ENCODE assay signal across 26 cellular contexts in the genomic region with DNA sequence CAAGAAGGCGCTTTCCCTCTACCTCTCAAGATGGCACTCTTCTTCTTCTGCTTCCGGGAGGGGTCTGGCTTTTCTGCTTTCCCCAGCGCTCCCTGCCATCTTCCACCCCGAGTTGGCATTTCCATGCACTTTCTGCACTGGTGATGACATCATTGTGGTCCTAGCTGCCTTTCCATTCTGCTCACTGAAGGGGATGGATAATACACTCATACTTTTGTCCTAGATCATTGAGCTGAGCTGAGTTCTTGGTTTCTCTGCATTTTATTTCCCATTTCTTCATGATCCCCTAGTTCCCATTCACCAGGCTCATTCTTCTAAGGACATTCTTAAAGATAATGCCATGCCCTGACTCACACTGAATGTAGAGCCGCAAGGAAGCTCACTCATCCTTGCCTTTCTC.
DNase-seq lines count a peak whose midpoint lies in the region; ATAC-seq, FAIRE-seq and TF ChIP-seq lines count a peak whose summit lies in the region.
"Had no signal": no experiment of that assay in that cellular context is flagged by ENCODE, and none has a peak within 500 bp of the region (broad histone marks: within the 10 kb centered on the region; RNA-seq: fewer than 3 reads in every experiment).

No MANE protein-coding gene starts in this region.

- H3K4me1 ChIP-seq in astrocyte (ENCODE audit: insufficient read depth, low read length) (no peaks in the 10 kb centered on the region), kidney (ENCODE audit: control insufficient read depth in 1 of 2, insufficient read depth in 1 of 2, low read depth in 1 of 2, low read length in 2 of 2) (no peaks in the 10 kb centered on the region)

- H3K4me3 ChIP-seq in astrocyte (ENCODE audit: insufficient read depth, low read depth, low read length) = no peak overlapping the region
- no peak overlapping the region for H3K4me3 ChIP-seq in kidney (ENCODE audit: low read length in 2 of 2)
- H3K4me3 ChIP-seq in dorsolateral prefrontal cortex = no peak overlapping the region
- H3K4me3 ChIP-seq: A549; BLaER1 treated with 17β-estradiol and CSF1 and Interleukin-3, amounts not matched to agents 10 nM and 100 nM had no signal

- no peak overlapping the region for H3K4me3 Mint-ChIP-seq in astrocyte (ENCODE audit: unreplicated experiment)
- H3K4me3 Mint-ChIP-seq: CD8-positive, alpha-beta T cell; IgD-negative memory B cell had no signal

- no peak overlapping the region for H3K27ac Mint-ChIP-seq in astrocyte (ENCODE audit: unreplicated experiment)
- H3K27ac Mint-ChIP-seq: CD8-positive, alpha-beta T cell; IgD-negative memory B cell had no signal

- no peaks in the 10 kb centered on the region for H3K79me2 ChIP-seq in astrocyte (ENCODE audit: insufficient read depth, low read length)

- DNase-seq in EH (ENCODE audit: low read depth) (peak; percentile 28), M059J (ENCODE audit: low read depth) (peak; percentile 52), astrocyte (ENCODE audit: low read depth) (peak; percentile 29), kidney glomerular epithelial cell (lab: John Stamatoyannopoulos, UW) (peak; percentile 16), kidney (no peak), dorsolateral prefrontal cortex (no peak), NCI-H2171 (lab: John Stamatoyannopoulos, UW) (no peak)
- DNase-seq: Calu3; CD8-positive, alpha-beta T cell; Karpas-422; NCI-H1105; NCI-H1694; NCI-H510A; NCI-H748 treated with DMSO at 0.1 percent for 48 hours; NK-92 treated with Interleukin-12 subunit alpha and Interleukin-12 subunit beta, amount 100 ng/mL, for 24 hours; RPMI8226; SIG-M5 had no signal

- H3K27me3 ChIP-seq in astrocyte (ENCODE audit: insufficient read depth, low read length) (no peaks in the 10 kb centered on the region), dorsolateral prefrontal cortex (peaks cover 0 to 8% (median 0%) of the 10 kb centered on the region in 45 donors)
- H3K27me3 ChIP-seq: BLaER1 treated with 17β-estradiol and CSF1 and Interleukin-3, amounts not matched to agents 10 nM and 100 nM had no signal

- H3K27me3 Mint-ChIP-seq in astrocyte (ENCODE audit: low read depth, unreplicated experiment) = peaks cover 4% of the 10 kb centered on the region

- intact Hi-C loops in kidney (cut with DNase I) = no loop called here
- intact Hi-C loops in dorsolateral prefrontal cortex (cut with DNase I) = no loop called here

- H3K9me3 Mint-ChIP-seq in astrocyte (ENCODE audit: unreplicated experiment) = no peaks in the 10 kb centered on the region
- H3K9me3 Mint-ChIP-seq: CD8-positive, alpha-beta T cell had no signal

- no peak overlapping the region for H3K4me2 ChIP-seq in astrocyte (ENCODE audit: low read length)
- H3K4me2 ChIP-seq: A549; BLaER1 treated with 17β-estradiol and CSF1 and Interleukin-3, amounts not matched to agents 10 nM and 100 nM had no signal

- H3K9me3 ChIP-seq in astrocyte (ENCODE audit: insufficient read depth, low read depth, low read length) (no peaks in the 10 kb centered on the region), kidney (ENCODE audit: control insufficient read depth in 1 of 2, low read length in 2 of 2) (no peaks in the 10 kb centered on the region)
- H3K9me3 ChIP-seq: A549 had no signal

- peaks cover 20% of the 10 kb centered on the region for H3K4me1 Mint-ChIP-seq in astrocyte (ENCODE audit: low read depth, unreplicated experiment)
- H3K4me1 Mint-ChIP-seq: IgD-negative memory B cell had no signal

- no peaks in the 10 kb centered on the region for H4K20me1 ChIP-seq in astrocyte (ENCODE audit: insufficient read depth, low read length)
- H4K20me1 ChIP-seq: BLaER1 treated with 17β-estradiol and CSF1 and Interleukin-3, amounts not matched to agents 10 nM and 100 nM had no signal

- H3K36me3 Mint-ChIP-seq in astrocyte (ENCODE audit: low read depth, unreplicated experiment) = no peaks in the 10 kb centered on the region
- H3K36me3 Mint-ChIP-seq: CD8-positive, alpha-beta T cell; IgD-negative memory B cell had no signal

- ATAC-seq in HG03196 (IDR thresholded peaks at IDR 0.05; ENCODE audit: unreplicated experiment) = no peak
- ATAC-seq: A549; CD8-positive, alpha-beta T cell; SK-N-SH treated with all-trans-retinoic acid at 6 μM for 48 hours had no signal

- H3K36me3 ChIP-seq in astrocyte (ENCODE audit: insufficient read depth, low read length) (no peaks in the 10 kb centered on the region), kidney (ENCODE audit: control insufficient read depth in 1 of 2, insufficient read depth in 2 of 2, low read length in 2 of 2) (no peaks in the 10 kb centered on the region)
- H3K36me3 ChIP-seq: BLaER1 treated with 17β-estradiol and CSF1 and Interleukin-3, amounts not matched to agents 10 nM and 100 nM had no signal

- no peak for TF ChIP-seq CTCF in astrocyte (IDR thresholded peaks at IDR 0.05; ENCODE audit: insufficient read depth, low read depth, low read length)
- no peak for TF ChIP-seq CTCF in kidney (IDR thresholded peaks at IDR 0.05; ENCODE audit: borderline replicate concordance, extremely low read depth, insufficient read depth)
- no peak for TF ChIP-seq CTCF in dorsolateral prefrontal cortex (IDR thresholded peaks at IDR 0.05 in 54 of 56, conservative IDR thresholded peaks at IDR 0.05 in 2 of 56; ENCODE audit: low read depth in 1 of 56, partially characterized antibody in 56 of 56)

- FAIRE-seq in astrocyte (lab: Jason Lieb, UNC) (no peak), kidney (lab: Jason Lieb, UNC) (no peak)
- FAIRE-seq: A549, GM12892, GM18507, H1 had no signal

- H3K27ac ChIP-seq in astrocyte (ENCODE audit: low read depth, low read length) = no peak overlapping the region
- H3K27ac ChIP-seq in kidney (ENCODE audit: low read depth in 2 of 2, low read length in 2 of 2) = no peak overlapping the region
- no peak overlapping the region for H3K27ac ChIP-seq in dorsolateral prefrontal cortex
- H3K27ac ChIP-seq: BLaER1 treated with 17β-estradiol and CSF1 and Interleukin-3, amounts not matched to agents 10 nM and 100 nM; HL-60 had no signal

- peak overlapping the region; percentile 64 for H2AFZ ChIP-seq in astrocyte (ENCODE audit: low read depth, low read length)

- H3K9ac ChIP-seq in astrocyte (ENCODE audit: low read length) = no peak overlapping the region
- no peak overlapping the region for H3K9ac ChIP-seq in kidney (ENCODE audit: low read length in 2 of 2)
- H3K9ac ChIP-seq: BLaER1 treated with 17β-estradiol and CSF1 and Interleukin-3, amounts not matched to agents 10 nM and 100 nM had no signal

Comparison
In these comparisons a context has a peak if more than half of its experiments do, and no peak if none do; other contexts are left out.
1. DNase-seq: peak in EH (single experiment), M059J (single experiment), astrocyte (single experiment) and kidney glomerular epithelial cell (single experiment); none in kidney (single experiment), dorsolateral prefrontal cortex (0 of 10) and NCI-H2171 (single experiment).